ENCODE assay signal across 8 cellular contexts in the genomic region with DNA sequence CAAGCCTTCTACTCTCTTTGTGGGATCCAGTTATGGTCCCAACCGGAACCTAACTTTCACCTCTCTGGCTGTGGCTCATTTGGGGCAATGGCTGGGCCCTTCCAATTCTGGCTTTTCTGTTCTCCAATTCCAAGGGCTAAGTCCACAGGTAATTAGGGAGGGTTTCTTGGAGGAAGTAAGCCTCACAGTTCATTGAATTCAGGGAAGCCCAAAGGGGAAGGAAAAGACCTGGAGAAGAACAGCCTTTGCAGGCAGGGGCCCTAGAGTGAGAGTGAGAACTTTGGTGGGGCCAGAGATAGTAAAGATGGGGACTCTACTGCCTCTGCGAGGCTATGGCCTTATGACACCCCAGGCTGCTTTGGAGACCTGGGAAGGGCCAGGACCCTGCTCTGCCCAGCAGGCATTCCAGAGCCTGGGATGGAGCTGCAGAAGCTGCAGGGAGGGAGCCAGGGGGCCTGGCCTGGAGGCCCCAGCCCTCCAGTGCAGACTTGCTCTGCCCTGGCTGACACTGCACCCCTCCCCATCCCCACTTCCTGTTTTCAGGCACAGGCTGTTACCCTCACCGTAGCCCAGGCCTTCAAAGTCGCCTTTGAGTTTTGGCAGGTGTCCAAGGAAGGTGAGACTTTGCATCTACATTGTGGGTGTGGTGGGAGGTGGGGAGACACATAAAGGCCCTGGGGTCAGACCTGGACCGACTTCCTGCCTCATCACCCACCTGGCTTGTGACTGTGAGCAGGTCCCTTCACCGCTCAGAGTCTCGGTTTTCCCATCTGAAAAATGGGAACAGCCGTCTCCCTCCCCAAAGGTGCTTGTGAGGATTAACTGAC. TPM values are rescaled to one million over a fixed set of nuclear protein-coding genes. Genes with fewer than 3 reads are reported as not detected.
A peak's percentile ranks its signal among the peaks of the same experiment; 100 is the strongest.
DNase-seq lines count a peak whose midpoint lies in the region; ATAC-seq, FAIRE-seq and TF ChIP-seq lines count a peak whose summit lies in the region.

No MANE protein-coding gene starts in this region.

- no peak overlapping the region; the same call in 1 of the 2 replicates for H4K8ac ChIP-seq in H1 (ENCODE audit: extremely low read depth, insufficient read depth, low read length)

- H2BK120ac ChIP-seq in H1 (replicated peaks; ENCODE audit: low read depth, low read length) = no peak overlapping the region

- no peak overlapping the region for H3K23ac ChIP-seq in H1 (ENCODE audit: insufficient read length)

- H3K4me1 ChIP-seq in H1 (replicated peaks in 1 of 4; ENCODE audit: control insufficient read depth in 3 of 4, insufficient read depth in 4 of 4, low read length in 3 of 4) (peaks cover 0 to 10% (median 2%) of the 10 kb centered on the region in 4 experiments; a peak in 4 of 7 replicates), HAP-1 (peaks cover 8% of the 10 kb centered on the region; the same call in 1 of the 2 replicates)

- CTCF ChIA-PET in H1 (lab: Charles Lee; ENCODE audit: partially characterized antibody) = interaction anchor here (1.0 to 9.3 kb wide), 3 partner anchors 9 to 10 kb away, joined by 3 to 72 read pairs (median 20); no protein-coding TSS in a partner anchor

- H2AFZ ChIP-seq in H1 (ENCODE audit: low read length) = no peak overlapping the region

- no peak overlapping the region for H3K56ac ChIP-seq in H1 (replicated peaks; ENCODE audit: insufficient read length, low read depth, low read length)

- H3K14ac ChIP-seq in H1 (ENCODE audit: insufficient read length) = no peak overlapping the region

- H3K4me3 ChIP-seq in H1 (ENCODE audit: extremely low read depth in 1 of 4, insufficient read depth in 2 of 4, low read depth in 3 of 4, low read length in 4 of 4) (no peak overlapping the region), HAP-1 (no peak overlapping the region)

- no peak overlapping the region for H2BK12ac ChIP-seq in H1 (ENCODE audit: low read depth, low read length)

- H3K4ac ChIP-seq in H1 (replicated peaks; ENCODE audit: insufficient read length, low read depth, low read length) = no peak overlapping the region

- POLR2A ChIA-PET in H1 (lab: Charles Lee; ENCODE audit: partially characterized antibody) = no interaction called here

- no peak overlapping the region for H3K27ac ChIP-seq in H1 (ENCODE audit: low read depth, low read length)

- H3K9ac ChIP-seq in H1 (replicated peaks in 1 of 4; ENCODE audit: extremely low read depth in 1 of 4, low read depth in 3 of 4, low read length in 3 of 4) = no peak overlapping the region

- no peak overlapping the region for H2BK5ac ChIP-seq in H1 (ENCODE audit: low read depth, low read length)

- H3K9me3 ChIP-seq in H1 (ENCODE audit: insufficient read depth in 2 of 2, low read depth in 1 of 2, low read length in 1 of 2) (no peaks in the 10 kb centered on the region), HAP-1 (no peaks in the 10 kb centered on the region)

- TF ChIP-seq POLR2A in H1 (IDR thresholded peaks at IDR 0.05; ENCODE audit: control extremely low read depth in 1 of 2, low read depth in 2 of 2, low read length in 2 of 2) = no peak

- H4K5ac ChIP-seq in H1 (ENCODE audit: insufficient read length, low read depth, low read length) = no peak overlapping the region

- H2AK5ac ChIP-seq in H1 (ENCODE audit: low read depth, low read length) = no peak overlapping the region

- no peaks in the 10 kb centered on the region; a peak in 1 of 8 replicates for H3K36me3 ChIP-seq in H1 (ENCODE audit: control insufficient read depth in 2 of 4, insufficient read depth in 4 of 4, low read length in 3 of 4)
- peaks cover 3% of the 10 kb centered on the region; the same call in 1 of the 2 replicates for H3K36me3 ChIP-seq in HAP-1 (replicated peaks)

- peak; percentile 66 for ATAC-seq in GM19023 (IDR thresholded peaks at IDR 0.05; ENCODE audit: unreplicated experiment)
- ATAC-seq in HG03442 (IDR thresholded peaks at IDR 0.05; ENCODE audit: unreplicated experiment) = peak; percentile 59
- no peak for ATAC-seq in HG03354 (IDR thresholded peaks at IDR 0.05; ENCODE audit: poor library complexity, severe bottlenecking, unreplicated experiment)

- H3K27me3 ChIP-seq in H1 (replicated peaks in 1 of 4; ENCODE audit: control insufficient read depth in 3 of 4, extremely low read depth in 1 of 4, insufficient read depth in 3 of 4, low read length in 3 of 4) = no peaks in the 10 kb centered on the region
- no peaks in the 10 kb centered on the region for H3K27me3 ChIP-seq in HAP-1 (ENCODE audit: low read depth)

- H3K18ac ChIP-seq in H1 (ENCODE audit: extremely low read depth, low read length) = no peak overlapping the region

- FAIRE-seq in H1 (lab: Jason Lieb, UNC) = no peak

- no peak overlapping the region for H4K91ac ChIP-seq in H1 (replicated peaks; ENCODE audit: insufficient read length, low read length)

- no peak for TF ChIP-seq RAD21 in H1 (IDR thresholded peaks at IDR 0.05 in 1 of 2, conservative IDR thresholded peaks at IDR 0.05 in 1 of 2; ENCODE audit: low read depth in 2 of 2, low read length in 2 of 2)

- no peak overlapping the region for H3K4me2 ChIP-seq in H1 (ENCODE audit: insufficient read depth in 1 of 2, low read depth in 2 of 2, low read length in 2 of 2)

- H3K79me2 ChIP-seq in H1 (ENCODE audit: control insufficient read depth in 1 of 2, insufficient read depth in 2 of 2, low read length in 2 of 2) = no peaks in the 10 kb centered on the region

- no peak overlapping the region for H2BK15ac ChIP-seq in H1 (ENCODE audit: low read length)

- 80% methylated on average over 8 of the region's 8 CpGs; no CpG with 5 or more reads in 1 of the 2 experiments for WGBS in H1 (ENCODE audit: extremely low coverage in 1 of 2, insufficient coverage in 1 of 2, insufficient read length in 1 of 2, insufficient replicate concordance in 2 of 2, low coverage in 1 of 2, low lambda C conversion rate in 2 of 2, missing lambda C conversion rate in 1 of 2), 2 experiments

- TF ChIP-seq EP300 in H1 (IDR thresholded peaks at IDR 0.05; ENCODE audit: borderline replicate concordance in 1 of 2, low read depth in 2 of 2, low read length in 2 of 2) = no peak

- H3K23me2 ChIP-seq in H1 (ENCODE audit: low read depth, low read length) = no peaks in the 10 kb centered on the region

- in situ Hi-C loops in HAP-1 (cut with MboI; ENCODE audit: low sequenced_read_pairs) = no loop called here

- peak; percentile 38 to 40 for DNase-seq in activated CD4-positive, alpha-beta T cell treated with anti-CD3 and anti-CD28 coated beads for 24 hours (ENCODE audit: low read depth in 2 of 2)
- DNase-seq in H1 (ENCODE audit: low read depth in 1 of 2, low spot score in 2 of 2) (no peak), HK-2 (ENCODE audit: unreplicated experiment) (no peak), HAP-1 (ENCODE audit: low spot score in 2 of 2) (no peak)
- peak; percentile 49 to 51 for DNase-seq in stimulated activated CD8-positive, alpha-beta memory T cell treated with anti-CD3 and anti-CD28 coated beads, Interleukin-7, amount 100 ng/mL, for 1 hour (ENCODE audit: low read depth in 2 of 2)

- TF ChIP-seq CTCF in H1 (IDR thresholded peaks at IDR 0.05; ENCODE audit: control extremely low read depth in 1 of 3, insufficient read depth in 1 of 3, low read depth in 1 of 3, low read length in 3 of 3) = no peak

- H3K79me1 ChIP-seq in H1 (ENCODE audit: low read depth, low read length) = no peaks in the 10 kb centered on the region

- H4K20me1 ChIP-seq in H1 (replicated peaks in 1 of 2; ENCODE audit: control insufficient read depth in 1 of 2, insufficient read depth in 2 of 2, low read length in 2 of 2) = no peaks in the 10 kb centered on the region

- H2BK20ac ChIP-seq in H1 (ENCODE audit: low read length) = no peak overlapping the region

TF ChIP-seq in H1, 55 proteins besides CTCF, POLR2A, EP300 and RAD21:
- TF ChIP-seq KDM1A (IDR thresholded peaks at IDR 0.05; ENCODE audit: borderline replicate concordance, low read length) (peak; percentile 86; the same call in 1 of the 2 replicates), GTF2F1 (IDR thresholded peaks at IDR 0.05; ENCODE audit: borderline replicate concordance, low read depth, low read length) (no peak)
- TF ChIP-seq, protein P1, sequence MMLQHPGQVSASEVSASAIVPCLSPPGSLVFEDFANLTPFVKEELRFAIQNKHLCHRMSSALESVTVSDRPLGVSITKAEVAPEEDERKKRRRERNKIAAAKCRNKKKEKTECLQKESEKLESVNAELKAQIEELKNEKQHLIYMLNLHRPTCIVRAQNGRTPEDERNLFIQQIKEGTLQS (IDR thresholded peaks at IDR 0.05; ENCODE audit: insufficient read depth, low read depth, low read length) = no peak

RNA-seq across cellular contexts. Expression of a gene that starts 18.9 kb away (rescaled TPM):
- total RNA-seq in H1 (2021; fragmentation: NEBNext Ultra II Directional; extraction: Animal tissue kit (Norgen Biotek cat#: 25700)) = 12.8 and 14.0 TPM in 2 replicates
- 13.2 and 16.3 TPM in 2 replicates for polyA plus RNA-seq in H1 (2011; rRNA removed)
- polyA plus RNA-seq in H1 (2011; cell fraction: cytosol; rRNA removed) = 10.4 TPM
- 16.7 TPM for polyA plus RNA-seq in H1 (2011; cell fraction: nucleus; rRNA removed)
- 9.3 to 13.5 TPM (median 11.9 TPM) in 4 replicates for polyA plus RNA-seq in H1 (2012, experiment 1 of 2)
- polyA plus RNA-seq in H1 (2012, experiment 2 of 2) = 13.0 TPM
- 9.4 TPM for polyA plus RNA-seq in H1 (2013, experiment 1 of 2)
- polyA plus RNA-seq in H1 (2013, experiment 2 of 2) = 9.6 TPM
- polyA minus RNA-seq in H1 (2011; rRNA and poly(A)+ RNA removed) = 9.7 and 11.7 TPM in 2 replicates
- 8.3 TPM for polyA minus RNA-seq in H1 (2011; cell fraction: cytosol; rRNA and poly(A)+ RNA removed)
- 9.7 TPM for polyA minus RNA-seq in H1 (2011; cell fraction: nucleus; rRNA and poly(A)+ RNA removed)

RNA-seq across cellular contexts. Expression of a gene that starts 54.3 kb away (rescaled TPM):
- total RNA-seq in H1 (2021; fragmentation: NEBNext Ultra II Directional; extraction: Animal tissue kit (Norgen Biotek cat#: 25700)) = 7.7 and 7.8 TPM in 2 replicates
- polyA plus RNA-seq in H1 (2011; rRNA removed) = 14.4 and 15.2 TPM in 2 replicates
- polyA plus RNA-seq in H1 (2011; cell fraction: cytosol; rRNA removed) = 8.9 TPM
- 14.7 TPM for polyA plus RNA-seq in H1 (2011; cell fraction: nucleus; rRNA removed)
- polyA plus RNA-seq in H1 (2012, experiment 1 of 2) = 8.3 to 9.9 TPM (median 8.7 TPM) in 4 replicates
- polyA plus RNA-seq in H1 (2012, experiment 2 of 2) = 6.4 TPM
- polyA plus RNA-seq in H1 (2013, experiment 1 of 2) = 5.7 TPM
- 7.0 TPM for polyA plus RNA-seq in H1 (2013, experiment 2 of 2)
- polyA minus RNA-seq in H1 (2011; rRNA and poly(A)+ RNA removed) = 7.1 and 9.0 TPM in 2 replicates
- polyA minus RNA-seq in H1 (2011; cell fraction: cytosol; rRNA and poly(A)+ RNA removed) = 4.8 TPM
- polyA minus RNA-seq in H1 (2011; cell fraction: nucleus; rRNA and poly(A)+ RNA removed) = 6.1 TPM

Comparison
In these comparisons a context has a peak if more than half of its experiments do, and no peak if none do; other contexts are left out.
1. DNase-seq: peak in activated CD4-positive, alpha-beta T cell treated with anti-CD3 and anti-CD28 coated beads for 24 hours (2 of 2) and stimulated activated CD8-positive, alpha-beta memory T cell treated with anti-CD3 and anti-CD28 coated beads, Interleukin-7, amount 100 ng/mL, for 1 hour (2 of 2); none in H1 (0 of 2), HK-2 (single experiment) and HAP-1 (0 of 2).